In the genomic region with DNA sequence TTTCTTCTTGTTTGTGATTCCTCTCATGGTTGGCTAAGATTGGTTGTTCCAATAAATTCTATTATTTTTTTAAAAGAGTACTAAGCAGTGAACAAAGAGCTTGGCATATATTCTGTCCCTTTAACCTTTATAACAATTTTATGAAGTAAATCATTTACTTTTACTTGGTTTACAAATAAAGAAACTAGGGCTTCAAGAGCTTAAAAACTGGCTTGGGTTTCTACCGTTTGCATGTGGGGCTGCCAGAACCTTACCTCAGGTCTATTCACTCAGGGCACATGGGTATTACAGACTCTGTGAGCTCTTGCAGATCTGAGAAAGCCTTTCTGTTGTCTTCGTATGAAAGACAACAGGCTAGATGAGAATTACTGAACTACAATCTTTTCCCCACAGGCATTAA, we compare ENCODE assay signal across 14 cellular contexts. TPM values are rescaled to one million over a fixed set of nuclear protein-coding genes. Genes with fewer than 3 reads are reported as not detected.
A peak's percentile ranks its signal among the peaks of the same experiment; 100 is the strongest.
DNase-seq lines count a peak whose midpoint lies in the region; ATAC-seq and TF ChIP-seq lines count a peak whose summit lies in the region.
"Had no signal": no experiment of that assay in that cellular context is flagged by ENCODE, and none has a peak within 500 bp of the region (broad histone marks: within the 10 kb centered on the region; RNA-seq: fewer than 3 reads in every experiment).

No MANE protein-coding gene starts in this region.

- no peaks in the 10 kb centered on the region for H4K20me1 ChIP-seq in neural progenitor cell (ENCODE audit: low read depth)

- peaks cover 8% of the 10 kb centered on the region for H3F3A ChIP-seq in neural progenitor cell (ENCODE audit: low read depth)

- H3K79me2 ChIP-seq in neural progenitor cell (ENCODE audit: low read depth) = no peaks in the 10 kb centered on the region

- H3K9me3 ChIP-seq in T-helper 17 cell (ENCODE audit: control insufficient read depth, low read length, poor library complexity, severe bottlenecking) = no peaks in the 10 kb centered on the region
- H3K9me3 ChIP-seq in neural progenitor cell (ENCODE audit: low read depth) = no peaks in the 10 kb centered on the region

- H3K27me3 Mint-ChIP-seq in activated CD4-positive, alpha-beta T cell treated with anti-CD3 and anti-CD28 coated beads, Interleukin-2, amount 10 ng/mL, durations not matched to agents 7 days and 5 days = no peaks in the 10 kb centered on the region
- no peaks in the 10 kb centered on the region for H3K27me3 Mint-ChIP-seq in activated CD4-positive, alpha-beta T cell treated with anti-CD3 and anti-CD28 coated beads, Interleukin-2, amount 10 ng/mL, durations not matched to agents 24 days and 14 days
- H3K27me3 Mint-ChIP-seq in T-helper 17 cell = no peaks in the 10 kb centered on the region
- peaks cover 4% of the 10 kb centered on the region for H3K27me3 Mint-ChIP-seq in neural progenitor cell (ENCODE audit: insufficient read depth, low read depth)
- peaks cover 0 to 3% (median 2%) of the 10 kb centered on the region in 3 donors for H3K27me3 Mint-ChIP-seq in immature natural killer cell (ENCODE audit: low read depth in 3 of 3)
- H3K27me3 Mint-ChIP-seq: B cell had no signal

- TF ChIP-seq CTCF in neural progenitor cell (IDR thresholded peaks at IDR 0.05) = no peak

- H3K36me3 Mint-ChIP-seq in activated CD4-positive, alpha-beta T cell treated with anti-CD3 and anti-CD28 coated beads, Interleukin-2, amount 10 ng/mL, durations not matched to agents 7 days and 5 days (ENCODE audit: low read depth) = peaks cover 30% of the 10 kb centered on the region
- peaks cover 33% of the 10 kb centered on the region for H3K36me3 Mint-ChIP-seq in activated CD4-positive, alpha-beta T cell treated with anti-CD3 and anti-CD28 coated beads, Interleukin-2, amount 10 ng/mL, durations not matched to agents 24 days and 14 days (ENCODE audit: low read depth)
- H3K36me3 Mint-ChIP-seq in T-helper 17 cell (ENCODE audit: low read depth) = peaks cover 9% of the 10 kb centered on the region
- peaks cover 3% of the 10 kb centered on the region for H3K36me3 Mint-ChIP-seq in neural progenitor cell
- peaks cover 11 to 18% (median 17%) of the 10 kb centered on the region in 3 donors for H3K36me3 Mint-ChIP-seq in immature natural killer cell

- peaks cover 14% of the 10 kb centered on the region for H3K9me3 Mint-ChIP-seq in activated CD4-positive, alpha-beta T cell treated with anti-CD3 and anti-CD28 coated beads, Interleukin-2, amount 10 ng/mL, durations not matched to agents 7 days and 5 days
- peaks cover 14% of the 10 kb centered on the region for H3K9me3 Mint-ChIP-seq in activated CD4-positive, alpha-beta T cell treated with anti-CD3 and anti-CD28 coated beads, Interleukin-2, amount 10 ng/mL, durations not matched to agents 24 days and 14 days
- H3K9me3 Mint-ChIP-seq in neural progenitor cell (peaks cover 12% of the 10 kb centered on the region), immature natural killer cell (peaks cover 0 to 2% (median 0%) of the 10 kb centered on the region in 6 donors)

- no peak overlapping the region for H3K4me2 ChIP-seq in neural progenitor cell
- H3K4me2 ChIP-seq: BLaER1 treated with 17β-estradiol and CSF1 and Interleukin-3, amounts not matched to agents 10 nM and 100 nM had no signal

- H3K27ac Mint-ChIP-seq in activated CD4-positive, alpha-beta T cell treated with anti-CD3 and anti-CD28 coated beads, Interleukin-2, amount 10 ng/mL, durations not matched to agents 7 days and 5 days = peak overlapping the region; percentile 13
- H3K27ac Mint-ChIP-seq in activated CD4-positive, alpha-beta T cell treated with anti-CD3 and anti-CD28 coated beads, Interleukin-2, amount 10 ng/mL, durations not matched to agents 24 days and 14 days = no peak overlapping the region
- H3K27ac Mint-ChIP-seq in T-helper 17 cell (peak overlapping the region; percentile 63), neural progenitor cell (no peak overlapping the region), immature natural killer cell (no peak overlapping the region)
- H3K27ac Mint-ChIP-seq: B cell; CD8-positive, alpha-beta T cell; H9 had no signal

- peaks cover 7% of the 10 kb centered on the region for H3K4me1 ChIP-seq in neural progenitor cell

- H3K4me3 ChIP-seq in neural progenitor cell = no peak overlapping the region
- H3K4me3 ChIP-seq: BLaER1 treated with 17β-estradiol and CSF1 and Interleukin-3, amounts not matched to agents 10 nM and 100 nM; GM12878 had no signal

- intact Hi-C loops in activated CD4-positive, alpha-beta T cell treated with anti-CD3 and anti-CD28 coated beads, Interleukin-2, amount 10 ng/mL, durations not matched to agents 24 days and 14 days (cut with micrococcal nuclease) = no loop called here
- intact Hi-C loops in left colon (cut with DNase I, micrococcal nuclease) = no loop called here

- H3K9ac ChIP-seq in neural progenitor cell = no peak overlapping the region
- H3K9ac ChIP-seq: BLaER1 treated with 17β-estradiol and CSF1 and Interleukin-3, amounts not matched to agents 10 nM and 100 nM had no signal

- no peak overlapping the region for H3K4me3 Mint-ChIP-seq in activated CD4-positive, alpha-beta T cell treated with anti-CD3 and anti-CD28 coated beads, Interleukin-2, amount 10 ng/mL, durations not matched to agents 7 days and 5 days
- H3K4me3 Mint-ChIP-seq in activated CD4-positive, alpha-beta T cell treated with anti-CD3 and anti-CD28 coated beads, Interleukin-2, amount 10 ng/mL, durations not matched to agents 24 days and 14 days = no peak overlapping the region
- H3K4me3 Mint-ChIP-seq in T-helper 17 cell (no peak overlapping the region), neural progenitor cell (no peak overlapping the region), immature natural killer cell (no peak overlapping the region)
- H3K4me3 Mint-ChIP-seq: B cell; CD8-positive, alpha-beta T cell; H9 had no signal

- DNase-seq in activated CD4-positive, alpha-beta T cell treated with anti-CD3 and anti-CD28 coated beads, Interleukin-2, amount 10 ng/mL, durations not matched to agents 7 days and 5 days = no peak
- no peak for DNase-seq in activated CD4-positive, alpha-beta T cell treated with anti-CD3 and anti-CD28 coated beads, Interleukin-2, amount 10 ng/mL, durations not matched to agents 24 days and 14 days
- DNase-seq in T-helper 17 cell = no peak
- no peak for DNase-seq in left colon
- DNase-seq in neural progenitor cell (ENCODE audit: low spot score) = no peak
- DNase-seq in immature natural killer cell = no peak
- DNase-seq: 8988T, DMS79 treated with DMSO at 0.1 percent for 48 hours had no signal

- CTCF ChIA-PET in activated CD4-positive, alpha-beta T cell treated with anti-CD3 and anti-CD28 coated beads, Interleukin-2, amount 10 ng/mL, durations not matched to agents 7 days and 5 days (lab: Charles Lee) = interaction anchor here (1.0 kb wide), 1 partner anchor 171 kb away, joined by 3 read pairs; a partner anchor contains a TSS

- H3K4me1 Mint-ChIP-seq in activated CD4-positive, alpha-beta T cell treated with anti-CD3 and anti-CD28 coated beads, Interleukin-2, amount 10 ng/mL, durations not matched to agents 7 days and 5 days = peaks cover 5% of the 10 kb centered on the region
- H3K4me1 Mint-ChIP-seq in activated CD4-positive, alpha-beta T cell treated with anti-CD3 and anti-CD28 coated beads, Interleukin-2, amount 10 ng/mL, durations not matched to agents 24 days and 14 days = peaks cover 5% of the 10 kb centered on the region
- H3K4me1 Mint-ChIP-seq in T-helper 17 cell (peaks cover 21% of the 10 kb centered on the region), neural progenitor cell (peaks cover 7% of the 10 kb centered on the region), immature natural killer cell (peaks cover 13 to 31% of the 10 kb centered on the region in 2 donors)

- ATAC-seq in T-helper 17 cell = no peak
- ATAC-seq in left colon = peak; percentile 56
- no peak for ATAC-seq in HG03025 (IDR thresholded peaks at IDR 0.05; ENCODE audit: low FRiP score, unreplicated experiment)

- no peak overlapping the region for H3K27ac ChIP-seq in neural progenitor cell
- H3K27ac ChIP-seq: BLaER1 treated with 17β-estradiol and CSF1 and Interleukin-3, amounts not matched to agents 10 nM and 100 nM had no signal

- no peaks in the 10 kb centered on the region for H3K36me3 ChIP-seq in neural progenitor cell

- peak overlapping the region; percentile 35 for H2AFZ ChIP-seq in neural progenitor cell (replicated peaks)

- H3K27me3 ChIP-seq in neural progenitor cell = peaks cover 21% of the 10 kb centered on the region
- H3K27me3 ChIP-seq: BLaER1 treated with 17β-estradiol and CSF1 and Interleukin-3, amounts not matched to agents 10 nM and 100 nM had no signal

- POLR2A ChIA-PET in activated CD4-positive, alpha-beta T cell treated with anti-CD3 and anti-CD28 coated beads, Interleukin-2, amount 10 ng/mL, durations not matched to agents 7 days and 5 days (lab: Charles Lee) = no interaction called here

RNA-seq across cellular contexts. Expression of a gene that starts 13.3 kb away (rescaled TPM):
- 10 to 100 TPM; 30.4 to 32.0 TPM for total RNA-seq in activated CD4-positive, alpha-beta T cell treated with anti-CD3 and anti-CD28 coated beads, Interleukin-2, amount 10 ng/mL, durations not matched to agents 7 days and 5 days
- 16.6 and 17.9 TPM in 2 replicates for total RNA-seq in activated CD4-positive, alpha-beta T cell treated with anti-CD3 and anti-CD28 coated beads, Interleukin-2, amount 10 ng/mL, durations not matched to agents 24 days and 14 days
- total RNA-seq in T-helper 17 cell (10 to 100 TPM; 37.8 to 45.9 TPM), left colon (10 to 100 TPM in 1 of 2 donors, 1 to 10 TPM in 1; 6.6 to 10.5 TPM), neural progenitor cell (ENCODE audit: low replicate concordance) (0.77 and 1.2 TPM in 2 replicates)
- polyA plus RNA-seq in immature natural killer cell = 10 to 100 TPM; 48.9 to 74.6 (median 67.6) TPM

Comparison
In these comparisons a context has a peak if more than half of its experiments do, and no peak if none do; other contexts are left out.
1. H3K27ac Mint-ChIP-seq: peak in activated CD4-positive, alpha-beta T cell treated with anti-CD3 and anti-CD28 coated beads, Interleukin-2, amount 10 ng/mL, durations not matched to agents 7 days and 5 days (single experiment) and T-helper 17 cell (single experiment); none in activated CD4-positive, alpha-beta T cell treated with anti-CD3 and anti-CD28 coated beads, Interleukin-2, amount 10 ng/mL, durations not matched to agents 24 days and 14 days (single experiment), neural progenitor cell (single experiment) and immature natural killer cell (0 of 6).